8 cellular contexts compared by ENCODE assay signal in the genomic region with DNA sequence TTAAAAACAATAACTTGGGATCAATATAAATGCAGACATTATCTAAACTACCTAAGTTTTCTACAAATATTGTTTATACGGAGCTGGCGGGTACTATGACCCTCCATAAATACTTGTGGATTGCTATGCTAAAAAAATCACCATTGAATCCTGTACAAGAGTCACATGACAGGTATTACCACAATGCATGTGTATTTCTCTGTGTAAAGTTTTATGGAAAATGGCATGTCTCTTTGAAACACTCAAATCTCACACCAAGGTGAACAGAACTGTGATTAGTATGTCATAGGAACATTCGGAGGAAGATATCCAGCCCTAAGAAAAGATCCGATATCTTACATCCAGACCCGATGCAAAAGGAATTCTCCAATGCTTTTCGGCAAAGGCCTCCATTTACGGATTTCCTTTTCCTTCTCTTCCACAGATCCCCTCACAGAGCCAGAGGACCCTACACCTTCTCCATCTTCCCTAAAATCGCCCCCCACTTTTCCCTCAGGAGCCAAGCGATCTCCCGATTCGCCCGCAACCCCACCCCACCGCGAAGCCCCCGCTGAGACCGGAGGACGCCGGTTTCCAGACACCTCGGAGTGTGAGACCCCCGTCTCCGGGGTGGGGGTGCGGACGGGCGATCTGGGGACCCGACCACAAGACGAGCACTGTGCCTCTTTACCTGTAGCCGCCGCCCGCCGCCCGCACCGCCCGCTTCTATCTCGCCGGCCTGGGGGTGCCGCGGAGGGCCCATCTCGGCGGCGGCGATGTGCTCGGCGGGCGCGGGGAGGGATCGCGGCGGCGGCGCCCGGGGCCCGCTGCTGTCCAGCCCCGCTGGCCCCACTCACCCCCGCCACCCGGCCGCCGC. TPM values are rescaled to one million over a fixed set of nuclear protein-coding genes. Genes with fewer than 3 reads are reported as not detected.
A peak's percentile ranks its signal among the peaks of the same experiment; 100 is the strongest.
DNase-seq lines count a peak whose midpoint lies in the region; ATAC-seq and TF ChIP-seq lines count a peak whose summit lies in the region.

No MANE protein-coding gene starts in this region.

- H3K4me1 Mint-ChIP-seq in CD14-positive monocyte, result peaks cover 22% of the 10 kb centered on the region

- peak overlapping the region; percentile 87 for H3K4me3 ChIP-seq in osteoblast (ENCODE audit: insufficient read depth, low read length)

- ATAC-seq in GM21515 (IDR thresholded peaks at IDR 0.05; ENCODE audit: unreplicated experiment), result peak; percentile 3

- H3K4me2 ChIP-seq in osteoblast (ENCODE audit: insufficient read depth, low read length), result peak overlapping the region; percentile 97

- H3K27me3 ChIP-seq in osteoblast (ENCODE audit: insufficient read depth, low read length), result no peaks in the 10 kb centered on the region

- peaks cover 3% of the 10 kb centered on the region for H3K4me1 ChIP-seq in osteoblast (ENCODE audit: insufficient read depth, low read length)

- CTCF ChIA-PET in RWPE1 (lab: Yijun Ruan, JAX), result interaction anchor here (0.6 kb wide), 2 partner anchors 38 to 110 kb away, joined by 3 to 5 read pairs; no protein-coding TSS in a partner anchor
- CTCF ChIA-PET in HEK293T (lab: Yijun Ruan, JAX), result no interaction called here

- intact Hi-C loops in CD14-positive monocyte (cut with micrococcal nuclease), result loop anchor here (5.0 to 10.0 kb wide), 4 partner anchors 66 to 504 kb away; a partner anchor contains a TSS

- peaks cover 0 to 4% (median 1%) of the 10 kb centered on the region in 7 donors for H3K9me3 Mint-ChIP-seq in CD14-positive monocyte

- H3K36me3 ChIP-seq in osteoblast (ENCODE audit: insufficient read depth, low read length), result no peaks in the 10 kb centered on the region

- peak overlapping the region; percentile 70 to 93 (median 80) for H3K27ac Mint-ChIP-seq in CD14-positive monocyte

- POLR2A ChIA-PET in RWPE1 (lab: Yijun Ruan, JAX; ENCODE audit: low non-redundant PET), result no interaction called here
- POLR2A ChIA-PET in HEK293T (lab: Yijun Ruan, JAX), result no interaction called here

- H3K79me2 ChIP-seq in osteoblast (ENCODE audit: insufficient read depth, low read length), result peaks cover 42% of the 10 kb centered on the region

- TF ChIP-seq POLR2A in erythroblast (IDR thresholded peaks at IDR 0.05; ENCODE audit: low read length), result no peak

- peak overlapping the region; percentile 66 for H2AFZ ChIP-seq in osteoblast (ENCODE audit: low read length)

- no peaks in the 10 kb centered on the region for H3K9me3 ChIP-seq in osteoblast (ENCODE audit: low read depth, low read length)

- TF ChIP-seq CTCF in CD14-positive monocyte (IDR thresholded peaks at IDR 0.05) (no peak), RWPE1 (conservative IDR thresholded peaks at IDR 0.05; ENCODE audit: low read depth) (no peak), osteoblast (IDR thresholded peaks at IDR 0.05; ENCODE audit: extremely low read depth, low read depth, low read length) (no peak), GM20000 (IDR thresholded peaks at IDR 0.05; ENCODE audit: extremely low read depth, missing control alignments) (no peak)

- H4K20me1 ChIP-seq in osteoblast (ENCODE audit: insufficient read depth, low read length), result no peaks in the 10 kb centered on the region

- peaks cover 11 to 21% of the 10 kb centered on the region in 2 donors for H3K36me3 Mint-ChIP-seq in CD14-positive monocyte

- peaks cover 0 to 2% (median 0%) of the 10 kb centered on the region in 3 donors for H3K27me3 Mint-ChIP-seq in CD14-positive monocyte (ENCODE audit: low read depth in 3 of 3)

- H3K27ac ChIP-seq in RWPE1 (peak overlapping the region; percentile 91), osteoblast (ENCODE audit: low read depth, low read length) (peak overlapping the region; percentile 54)

- peak overlapping the region; percentile 93 to 95 for H3K4me3 Mint-ChIP-seq in CD14-positive monocyte

- DNase-seq in CD14-positive monocyte (ENCODE audit: low spot score), result peak; percentile 50
- DNase-seq in RWPE1 (ENCODE audit: low spot score), result peak; percentile 6
- peak; percentile 22 to 45 for DNase-seq in erythroblast (lab: John Stamatoyannopoulos, UW)
- peak; percentile 44 for DNase-seq in osteoblast (ENCODE audit: insufficient read length, low spot score, missing footprints)
- no peak for DNase-seq in GM20000 (ENCODE audit: low spot score)
- no peak for DNase-seq in NCI-H510A treated with DMSO at 0.1 percent for 48 hours (lab: John Stamatoyannopoulos, UW)
- DNase-seq in HEK293T (ENCODE audit: extremely low spot score), result no peak

TF ChIP-seq in HEK293T, 16 proteins besides CTCF, POLR2A, EP300 and RAD21:
- no peak for TF ChIP-seq HDGF (IDR thresholded peaks at IDR 0.05; ENCODE audit: borderline replicate concordance)
- TF ChIP-seq ARNT (IDR thresholded peaks at IDR 0.05), result no peak
- TF ChIP-seq ZNF384 (IDR thresholded peaks at IDR 0.05), result no peak
- no peak for TF ChIP-seq BHLHE40 (IDR thresholded peaks at IDR 0.05; ENCODE audit: borderline replicate concordance)
- no peak for TF ChIP-seq ELF4 (IDR thresholded peaks at IDR 0.05)
- no peak for TF ChIP-seq LEF1 (IDR thresholded peaks at IDR 0.05; ENCODE audit: borderline replicate concordance)
- no peak for TF ChIP-seq FOXK2 (IDR thresholded peaks at IDR 0.05)
- TF ChIP-seq SP1 (IDR thresholded peaks at IDR 0.05), result no peak
- TF ChIP-seq FOXM1 (IDR thresholded peaks at IDR 0.05; ENCODE audit: borderline replicate concordance), result no peak
- TF ChIP-seq L3MBTL2 (conservative IDR thresholded peaks at IDR 0.05), result no peak
- no peak for TF ChIP-seq NFRKB (IDR thresholded peaks at IDR 0.05)
- no peak for TF ChIP-seq TARDBP (IDR thresholded peaks at IDR 0.05)
- TF ChIP-seq FOXA1 (IDR thresholded peaks at IDR 0.05), result no peak

RNA-seq across cellular contexts. Expression of a gene that starts 1.2 kb away (rescaled TPM):
- polyA plus RNA-seq in CD14-positive monocyte, result 1 to 10 TPM; 2.8 to 6.4 TPM
- total RNA-seq in osteoblast, result 5.4 and 6.5 TPM in 2 replicates

Comparison
In these comparisons a context has a peak if more than half of its experiments do, and no peak if none do; other contexts are left out.
1. DNase-seq: peak in CD14-positive monocyte (single experiment), RWPE1 (single experiment), erythroblast (2 of 2) and osteoblast (single experiment); none in GM20000 (single experiment), NCI-H510A treated with DMSO at 0.1 percent for 48 hours (single experiment) and HEK293T (single experiment).